Comparison of ENCODE assay signal across 20 cellular contexts in genomic region chr3:98406034-98406433, GRCh38. TPM values are rescaled to one million over a fixed set of nuclear protein-coding genes. Genes with fewer than 3 reads are reported as not detected.
A peak's percentile ranks its signal among the peaks of the same experiment; 100 is the strongest.
DNase-seq lines count a peak whose midpoint lies in the region; ATAC-seq lines count a peak whose summit lies in the region.
"Had no signal": no experiment of that assay in that cellular context is flagged by ENCODE, and none has a peak within 500 bp of the region (broad histone marks: within the 10 kb centered on the region; RNA-seq: fewer than 3 reads in every experiment).

No MANE protein-coding gene starts in this region.

- peak; percentile 63 for ATAC-seq in HG03378 (IDR thresholded peaks at IDR 0.05; ENCODE audit: unreplicated experiment)
- peak; percentile 52 for ATAC-seq in memory B cell (ENCODE audit: low read depth)
- ATAC-seq in esophagus mucosa, result no peak
- ATAC-seq: CD8-positive, alpha-beta T cell; HepG2; Panc1; Right ventricle myocardium inferior had no signal

- peak; percentile 19 for DNase-seq in NOMO-1 treated with DMSO at 0.1 percent for 48 hours (lab: John Stamatoyannopoulos, UW; ENCODE audit: unreplicated experiment)
- DNase-seq in NOMO-1 treated with dmso at 0.1 percent for 144 hours (lab: John Stamatoyannopoulos, UW; ENCODE audit: unreplicated experiment), result no peak
- peak; percentile 19 for DNase-seq in NAMALWA (ENCODE audit: low spot score)
- no peak for DNase-seq in memory B cell (ENCODE audit: low spot score in 2 of 2)
- DNase-seq in head of caudate nucleus, result no peak
- DNase-seq in AG08395 (ENCODE audit: low spot score), result no peak
- DNase-seq: CD8-positive, alpha-beta T cell; DMS79; KG1; NCI-H187; NCI-H526 treated with DMSO at 0.1 percent for 48 hours; NK-92 treated with Interleukin-12 subunit alpha and Interleukin-12 subunit beta, amount 100 ng/mL, for 24 hours; SK-N-SH had no signal

- H3K27ac Mint-ChIP-seq in memory B cell, result no peak overlapping the region
- H3K27ac Mint-ChIP-seq: CD8-positive, alpha-beta T cell had no signal

- intact Hi-C loops in head of caudate nucleus (cut with DNase I), result no loop called here

- H3K36me3 Mint-ChIP-seq in memory B cell, result peaks cover 3% of the 10 kb centered on the region

- no peaks in the 10 kb centered on the region for H3K27me3 Mint-ChIP-seq in memory B cell

- H3K9me3 Mint-ChIP-seq in memory B cell, result peaks cover 18% of the 10 kb centered on the region

- H3K4me1 Mint-ChIP-seq in memory B cell, result peaks cover 6% of the 10 kb centered on the region

- no peak overlapping the region for H3K4me3 Mint-ChIP-seq in memory B cell
- H3K4me3 Mint-ChIP-seq: CD8-positive, alpha-beta T cell had no signal

RNA-seq across cellular contexts. Expression of gene OR5K3, which starts 15.6 kb away (rescaled TPM):
- not detected for total RNA-seq in esophagus mucosa
- total RNA-seq: CD8-positive, alpha-beta T cell; HepG2; M059J; Right ventricle myocardium inferior; T-helper 1 cell treated with Interleukin-12 subunit alpha and Interleukin-12 subunit beta and Interleukin-4 antibody, amounts not matched to agents 30 ng/mL and 1 ng/mL, for 36 hours had no signal

RNA-seq across cellular contexts. Expression of gene OR5K4, which starts 52.4 kb away (rescaled TPM):
- total RNA-seq in esophagus mucosa, result not detected
- total RNA-seq: CD8-positive, alpha-beta T cell; HepG2; M059J; Right ventricle myocardium inferior; T-helper 1 cell treated with Interleukin-12 subunit alpha and Interleukin-12 subunit beta and Interleukin-4 antibody, amounts not matched to agents 30 ng/mL and 1 ng/mL, for 36 hours had no signal

RNA-seq across cellular contexts. Expression of gene OR5K1, which starts 57.0 kb away (rescaled TPM):
- total RNA-seq in esophagus mucosa, result not detected
- total RNA-seq: CD8-positive, alpha-beta T cell; HepG2; M059J; Right ventricle myocardium inferior; T-helper 1 cell treated with Interleukin-12 subunit alpha and Interleukin-12 subunit beta and Interleukin-4 antibody, amounts not matched to agents 30 ng/mL and 1 ng/mL, for 36 hours had no signal

Comparison
In these comparisons a context has a peak if more than half of its experiments do, and no peak if none do; other contexts are left out.
1. DNase-seq: peak in NOMO-1 treated with DMSO at 0.1 percent for 48 hours (single experiment) and NAMALWA (single experiment); none in NOMO-1 treated with dmso at 0.1 percent for 144 hours (single experiment), memory B cell (0 of 2), head of caudate nucleus (0 of 42) and AG08395 (single experiment).